Comparison of ENCODE assay signal across 8 cellular contexts in the genomic region with DNA sequence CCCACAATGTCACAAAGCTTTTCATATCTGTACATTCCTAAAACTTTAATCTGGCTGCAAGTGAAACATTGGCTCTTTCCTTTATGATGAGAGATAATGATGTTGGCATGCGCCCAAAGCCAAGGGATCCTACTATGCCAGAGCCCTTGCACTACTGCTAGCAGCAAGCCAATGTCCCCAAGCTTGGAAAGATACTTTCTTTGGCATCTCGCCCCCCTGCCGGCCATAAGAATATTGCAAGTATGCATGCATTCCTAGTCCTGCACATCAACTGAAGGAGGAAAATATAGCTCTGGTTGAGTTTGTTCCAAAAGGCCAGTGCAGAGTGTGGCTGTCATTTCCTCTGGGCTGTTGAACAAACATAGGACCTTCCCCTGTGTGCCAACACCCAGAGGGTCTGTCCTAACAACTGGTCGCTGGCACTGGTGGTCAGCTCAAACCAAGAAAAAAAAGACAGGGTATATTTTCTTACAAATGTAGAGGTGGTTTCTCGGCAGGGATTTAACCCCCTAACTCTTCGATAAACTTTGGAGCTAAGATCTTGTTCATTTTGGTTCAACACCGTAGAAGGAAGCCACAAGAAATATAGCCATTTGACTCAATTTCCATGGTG. TPM values are rescaled to one million over a fixed set of nuclear protein-coding genes. Genes with fewer than 3 reads are reported as not detected.
DNase-seq lines count a peak whose midpoint lies in the region; ATAC-seq and TF ChIP-seq lines count a peak whose summit lies in the region.
"Had no signal": no experiment of that assay in that cellular context is flagged by ENCODE, and none has a peak within 500 bp of the region (broad histone marks: within the 10 kb centered on the region; RNA-seq: fewer than 3 reads in every experiment).

No MANE protein-coding gene starts in this region.

- H3K36me3 ChIP-seq in neural cell (ENCODE audit: insufficient read depth, low read length) = no peaks in the 10 kb centered on the region
- H3K36me3 ChIP-seq: neutrophil had no signal

- no peak overlapping the region for H3K9ac ChIP-seq in neural cell (ENCODE audit: low read length)

- peaks cover 14% of the 10 kb centered on the region for H3K36me3 Mint-ChIP-seq in T-cell

- H3K9me2 ChIP-seq in neural cell (ENCODE audit: insufficient read depth, low read length) = no peaks in the 10 kb centered on the region

- H3K4me3 ChIP-seq in neural cell (ENCODE audit: low read length) = no peak overlapping the region

- TF ChIP-seq EP300 in neural cell (conservative IDR thresholded peaks at IDR 0.05; ENCODE audit: poor library complexity, severe bottlenecking) = no peak

- no peak overlapping the region for H2AFZ ChIP-seq in neural cell (ENCODE audit: low read depth, low read length)

- H3K27ac Mint-ChIP-seq in T-cell = no peak overlapping the region

- no peaks in the 10 kb centered on the region for H3F3A ChIP-seq in neural cell (ENCODE audit: insufficient read depth, low read length, poor library complexity, severe bottlenecking)

- DNase-seq in EL (peak; percentile 70), HEK293T (ENCODE audit: extremely low spot score) (peak; percentile 58), T-cell (peak in 20 of 34 experiments; percentile 2 to 57 (median 14)), dermis blood vessel endothelial cell (peak; percentile 78), cerebellar nuclear complex (lab: John Stamatoyannopoulos, UW) (no peak), NCI-H510A treated with DMSO at 0.1 percent for 48 hours (lab: John Stamatoyannopoulos, UW) (no peak)

- peak; percentile 11 for TF ChIP-seq CTCF in neural cell (IDR thresholded peaks at IDR 0.05; ENCODE audit: poor library complexity, severe bottlenecking)

- no peaks in the 10 kb centered on the region for H3K9me3 ChIP-seq in neural cell (ENCODE audit: low read length)
- H3K9me3 ChIP-seq: neutrophil had no signal

- H3K9me3 Mint-ChIP-seq in T-cell = no peaks in the 10 kb centered on the region

- no peak overlapping the region for H3K27ac ChIP-seq in neural cell (ENCODE audit: low read length)
- H3K27ac ChIP-seq: neutrophil had no signal

- no peaks in the 10 kb centered on the region for H4K20me1 ChIP-seq in neural cell (ENCODE audit: insufficient read depth)

- no peaks in the 10 kb centered on the region for H3K79me2 ChIP-seq in neural cell (replicated peaks; ENCODE audit: insufficient read depth, low read length)

- no peak overlapping the region for H3K4me3 Mint-ChIP-seq in T-cell

- ATAC-seq in T-cell (replicated peaks in 1 of 4) = peak in 1 of 4 experiments; percentile 39

- no peak overlapping the region for H3K4me2 ChIP-seq in neural cell (ENCODE audit: low read length)

- TF ChIP-seq RAD21 in neural cell (conservative IDR thresholded peaks at IDR 0.05) = no peak

- H3K27me3 Mint-ChIP-seq in T-cell = no peaks in the 10 kb centered on the region

- CTCF ChIA-PET in HEK293T (lab: Yijun Ruan, JAX) = interaction anchor here (0.6 to 4.3 kb wide), 26 partner anchors 8 to 329 kb away, joined by 3 to 44 read pairs (median 4); a partner anchor contains a TSS
- CTCF ChIA-PET in T-cell (lab: Charles Lee) = interaction anchor here (0.5 to 8.3 kb wide), 35 partner anchors 8 to 1091 kb away, joined by 3 to 149 read pairs (median 4); a partner anchor contains a TSS

- peaks cover 0 to 20% (median 0%) of the 10 kb centered on the region in 3 donors for H3K4me1 Mint-ChIP-seq in T-cell

- POLR2A ChIA-PET in HEK293T (lab: Yijun Ruan, JAX) (interaction anchor here (1.2 to 2.1 kb wide), 3 partner anchors 46 to 263 kb away, joined by 3 to 6 read pairs (median 4); a partner anchor contains a TSS), T-cell (lab: Charles Lee) (interaction anchor here in 1 of 2 donors (0.6 kb wide), 1 partner anchor 353 kb away, joined by 4 read pairs; no protein-coding TSS in a partner anchor)

- H3K27me3 ChIP-seq in neural cell (ENCODE audit: insufficient read depth, low read depth, low read length) = no peaks in the 10 kb centered on the region
- H3K27me3 ChIP-seq: neutrophil had no signal

TF ChIP-seq in HEK293T, 16 proteins besides CTCF, POLR2A, EP300 and RAD21:
- TF ChIP-seq LEF1 (IDR thresholded peaks at IDR 0.05; ENCODE audit: borderline replicate concordance) = no peak
- no peak for TF ChIP-seq SP1 (IDR thresholded peaks at IDR 0.05)
- no peak for TF ChIP-seq ARNT (IDR thresholded peaks at IDR 0.05)
- no peak for TF ChIP-seq HDGF (IDR thresholded peaks at IDR 0.05; ENCODE audit: borderline replicate concordance)
- TF ChIP-seq NFRKB (IDR thresholded peaks at IDR 0.05) = no peak
- TF ChIP-seq, protein P1, sequence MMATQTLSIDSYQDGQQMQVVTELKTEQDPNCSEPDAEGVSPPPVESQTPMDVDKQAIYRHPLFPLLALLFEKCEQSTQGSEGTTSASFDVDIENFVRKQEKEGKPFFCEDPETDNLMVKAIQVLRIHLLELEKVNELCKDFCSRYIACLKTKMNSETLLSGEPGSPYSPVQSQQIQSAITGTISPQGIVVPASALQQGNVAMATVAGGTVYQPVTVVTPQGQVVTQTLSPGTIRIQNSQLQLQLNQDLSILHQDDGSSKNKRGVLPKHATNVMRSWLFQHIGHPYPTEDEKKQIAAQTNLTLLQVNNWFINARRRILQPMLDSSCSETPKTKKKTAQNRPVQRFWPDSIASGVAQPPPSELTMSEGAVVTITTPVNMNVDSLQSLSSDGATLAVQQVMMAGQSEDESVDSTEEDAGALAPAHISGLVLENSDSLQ (IDR thresholded peaks at IDR 0.05) = no peak
- TF ChIP-seq L3MBTL2 (conservative IDR thresholded peaks at IDR 0.05) = no peak
- no peak for TF ChIP-seq FOXA1 (IDR thresholded peaks at IDR 0.05)
- TF ChIP-seq SUZ12 (IDR thresholded peaks at IDR 0.05) = no peak
- no peak for TF ChIP-seq BHLHE40 (IDR thresholded peaks at IDR 0.05; ENCODE audit: borderline replicate concordance)
- TF ChIP-seq ELF4 (IDR thresholded peaks at IDR 0.05) = no peak
- no peak for TF ChIP-seq FOXM1 (IDR thresholded peaks at IDR 0.05; ENCODE audit: borderline replicate concordance)
TF ChIP-seq in HEK293T: peak in this region for 0.

TF ChIP-seq in neural cell, 6 proteins besides CTCF, POLR2A, EP300 and RAD21:
- TF ChIP-seq SMC3 (conservative IDR thresholded peaks at IDR 0.05; ENCODE audit: poor library complexity) (no peak), EZH2 (IDR thresholded peaks at IDR 0.05; ENCODE audit: borderline replicate concordance, insufficient read depth, low read length, poor library complexity, severe bottlenecking) (no peak), TAF1 (IDR thresholded peaks at IDR 0.05; ENCODE audit: low read depth) (no peak), POLR2AphosphoS5 (IDR thresholded peaks at IDR 0.05) (no peak), MXI1 (conservative IDR thresholded peaks at IDR 0.05; ENCODE audit: poor library complexity, severe bottlenecking) (no peak)
- TF ChIP-seq, protein P2, sequence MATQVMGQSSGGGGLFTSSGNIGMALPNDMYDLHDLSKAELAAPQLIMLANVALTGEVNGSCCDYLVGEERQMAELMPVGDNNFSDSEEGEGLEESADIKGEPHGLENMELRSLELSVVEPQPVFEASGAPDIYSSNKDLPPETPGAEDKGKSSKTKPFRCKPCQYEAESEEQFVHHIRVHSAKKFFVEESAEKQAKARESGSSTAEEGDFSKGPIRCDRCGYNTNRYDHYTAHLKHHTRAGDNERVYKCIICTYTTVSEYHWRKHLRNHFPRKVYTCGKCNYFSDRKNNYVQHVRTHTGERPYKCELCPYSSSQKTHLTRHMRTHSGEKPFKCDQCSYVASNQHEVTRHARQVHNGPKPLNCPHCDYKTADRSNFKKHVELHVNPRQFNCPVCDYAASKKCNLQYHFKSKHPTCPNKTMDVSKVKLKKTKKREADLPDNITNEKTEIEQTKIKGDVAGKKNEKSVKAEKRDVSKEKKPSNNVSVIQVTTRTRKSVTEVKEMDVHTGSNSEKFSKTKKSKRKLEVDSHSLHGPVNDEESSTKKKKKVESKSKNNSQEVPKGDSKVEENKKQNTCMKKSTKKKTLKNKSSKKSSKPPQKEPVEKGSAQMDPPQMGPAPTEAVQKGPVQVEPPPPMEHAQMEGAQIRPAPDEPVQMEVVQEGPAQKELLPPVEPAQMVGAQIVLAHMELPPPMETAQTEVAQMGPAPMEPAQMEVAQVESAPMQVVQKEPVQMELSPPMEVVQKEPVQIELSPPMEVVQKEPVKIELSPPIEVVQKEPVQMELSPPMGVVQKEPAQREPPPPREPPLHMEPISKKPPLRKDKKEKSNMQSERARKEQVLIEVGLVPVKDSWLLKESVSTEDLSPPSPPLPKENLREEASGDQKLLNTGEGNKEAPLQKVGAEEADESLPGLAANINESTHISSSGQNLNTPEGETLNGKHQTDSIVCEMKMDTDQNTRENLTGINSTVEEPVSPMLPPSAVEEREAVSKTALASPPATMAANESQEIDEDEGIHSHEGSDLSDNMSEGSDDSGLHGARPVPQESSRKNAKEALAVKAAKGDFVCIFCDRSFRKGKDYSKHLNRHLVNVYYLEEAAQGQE (IDR thresholded peaks at IDR 0.05; ENCODE audit: borderline replicate concordance) = no peak

RNA-seq across cellular contexts. Expression of a gene that starts 41.5 kb away (rescaled TPM):
- total RNA-seq in T-cell (10 to 100 TPM in 3 of 5 donors, 1 to 10 TPM in 2; 8.5 to 24.9 (median 10.5) TPM), dermis blood vessel endothelial cell (1.7 and 2.9 TPM in 2 replicates)
- 11.7 and 12.4 TPM in 2 replicates for polyA plus RNA-seq in neural cell
- 29.9 and 33.7 TPM in 2 replicates for polyA minus RNA-seq in neural cell

Comparison
In these comparisons a context has a peak if more than half of its experiments do, and no peak if none do; other contexts are left out.
1. DNase-seq: peak in EL (single experiment), HEK293T (single experiment), T-cell (20 of 34) and dermis blood vessel endothelial cell (single experiment); none in cerebellar nuclear complex (0 of 2) and NCI-H510A treated with DMSO at 0.1 percent for 48 hours (single experiment).